Comparison of ENCODE assay signal across 8 cellular contexts in the genomic region with DNA sequence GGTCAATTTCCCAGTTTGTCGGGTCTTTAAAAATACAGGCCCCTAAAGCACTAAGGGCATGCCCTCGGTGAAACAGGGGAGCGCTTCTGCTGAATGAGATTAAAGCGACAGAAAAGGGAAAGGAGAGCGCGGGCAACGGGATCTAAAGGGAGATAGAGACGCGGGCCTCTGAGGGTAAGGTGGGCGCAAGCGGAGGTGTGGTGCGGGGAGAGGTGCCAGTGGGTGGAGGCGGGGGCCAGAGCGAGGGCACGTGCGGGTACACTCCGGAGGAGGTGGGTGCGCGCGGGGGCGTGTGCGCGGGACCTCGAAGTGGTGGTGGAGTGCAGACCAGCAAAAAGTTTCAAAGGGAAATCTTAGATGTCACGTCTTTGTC. TPM values are rescaled to one million over a fixed set of nuclear protein-coding genes. Genes with fewer than 3 reads are reported as not detected.
DNase-seq lines count a peak whose midpoint lies in the region; ATAC-seq and TF ChIP-seq lines count a peak whose summit lies in the region.

No MANE protein-coding gene starts in this region.

- H3K27ac ChIP-seq in AG04450 (ENCODE audit: low read depth, low read length), result no peak overlapping the region
- H3K27ac ChIP-seq in urinary bladder (ENCODE audit: low read depth), result no peak overlapping the region

- no peaks in the 10 kb centered on the region for H3K9me3 ChIP-seq in AG04450 (ENCODE audit: control insufficient read depth, insufficient read depth, low read length)

- CTCF ChIA-PET in AG04450 (lab: Charles Lee), result interaction anchor here (1.0 to 2.4 kb wide), 3 partner anchors 325 to 328 kb away, joined by 3 to 10 read pairs (median 5); a partner anchor contains a TSS
- CTCF ChIA-PET in activated CD4-positive, alpha-beta memory T cell treated with anti-CD3 and anti-CD28 coated beads, Interleukin-2, amount 10 ng/mL, durations not matched to agents 7 days and 5 days (lab: Charles Lee), result interaction anchor here (1.0 to 2.3 kb wide), 2 partner anchors 328 kb away, joined by 6 to 20 read pairs; a partner anchor contains a TSS

- in situ Hi-C loops in GM13977 (cut with MboI; ENCODE audit: low pct_unique_long_range_greater_than_20kb, low sequenced_read_pairs, unreplicated experiment), result loop anchor here (25.0 kb wide), 1 partner anchor 316 kb away; a partner anchor contains a TSS

- no peaks in the 10 kb centered on the region for H3K36me3 ChIP-seq in urinary bladder (ENCODE audit: insufficient read depth)

- POLR2A ChIA-PET in AG04450 (lab: Yijun Ruan, JAX), result interaction anchor here (1.0 kb wide), 1 partner anchor 328 kb away, joined by 5 read pairs; a partner anchor contains a TSS
- POLR2A ChIA-PET in activated CD4-positive, alpha-beta memory T cell treated with anti-CD3 and anti-CD28 coated beads, Interleukin-2, amount 10 ng/mL, durations not matched to agents 7 days and 5 days (lab: Charles Lee), result interaction anchor here (1.9 to 2.4 kb wide), 3 partner anchors 17 to 328 kb away, joined by 11 to 44 read pairs (median 13); a partner anchor contains a TSS

- no peaks in the 10 kb centered on the region for H3K27me3 ChIP-seq in AG04450 (ENCODE audit: control insufficient read depth, insufficient read depth, low read length)

- H3K4me1 Mint-ChIP-seq in activated CD4-positive, alpha-beta memory T cell treated with anti-CD3 and anti-CD28 coated beads, Interleukin-2, amount 10 ng/mL, durations not matched to agents 7 days and 5 days, result peaks cover 32% of the 10 kb centered on the region
- peaks cover 36 to 45% of the 10 kb centered on the region in 2 donors for H3K4me1 Mint-ChIP-seq in natural killer cell treated with Interleukin-12 subunit alpha and Interleukin-12 subunit beta and Interleukin-15 and Interleukin-18, amount 100 ng/mL, for 72 hours (ENCODE audit: low read depth in 2 of 2)

- ATAC-seq in GM19455 (IDR thresholded peaks at IDR 0.05; ENCODE audit: unreplicated experiment) (peak; percentile 29), HG03469 (IDR thresholded peaks at IDR 0.05; ENCODE audit: unreplicated experiment) (peak; percentile 8)
- ATAC-seq in natural killer cell treated with Interleukin-12 subunit alpha and Interleukin-12 subunit beta and Interleukin-15 and Interleukin-18, amount 100 ng/mL, for 72 hours, result peak; percentile 38 to 50

- 1% methylated on average over 25 of the region's 25 CpGs for WGBS in urinary bladder

- peaks cover 16% of the 10 kb centered on the region for H3K36me3 Mint-ChIP-seq in activated CD4-positive, alpha-beta memory T cell treated with anti-CD3 and anti-CD28 coated beads, Interleukin-2, amount 10 ng/mL, durations not matched to agents 7 days and 5 days (ENCODE audit: low read depth)
- peaks cover 15% of the 10 kb centered on the region for H3K36me3 Mint-ChIP-seq in natural killer cell treated with Interleukin-12 subunit alpha and Interleukin-12 subunit beta and Interleukin-15 and Interleukin-18, amount 100 ng/mL, for 72 hours

- H3K4me3 ChIP-seq in AG04450 (ENCODE audit: low read depth, low read length), result peak overlapping the region; percentile 95
- peak overlapping the region; percentile 92 for H3K4me3 ChIP-seq in epithelial cell of esophagus (ENCODE audit: low read length)
- H3K4me3 ChIP-seq in urinary bladder (ENCODE audit: low read depth, low read length), result peak overlapping the region; percentile 93

- H3K9me3 Mint-ChIP-seq in activated CD4-positive, alpha-beta memory T cell treated with anti-CD3 and anti-CD28 coated beads, Interleukin-2, amount 10 ng/mL, durations not matched to agents 7 days and 5 days, result no peaks in the 10 kb centered on the region
- no peaks in the 10 kb centered on the region for H3K9me3 Mint-ChIP-seq in natural killer cell treated with Interleukin-12 subunit alpha and Interleukin-12 subunit beta and Interleukin-15 and Interleukin-18, amount 100 ng/mL, for 72 hours

- no peak for DNase-seq in AG04450 (ENCODE audit: low read depth, low spot score)
- DNase-seq in activated CD4-positive, alpha-beta memory T cell treated with anti-CD3 and anti-CD28 coated beads, Interleukin-2, amount 10 ng/mL, durations not matched to agents 7 days and 5 days, result peak; percentile 35
- DNase-seq in epithelial cell of esophagus (ENCODE audit: low read depth), result no peak
- DNase-seq in natural killer cell treated with Interleukin-12 subunit alpha and Interleukin-12 subunit beta and Interleukin-15 and Interleukin-18, amount 100 ng/mL, for 72 hours (ENCODE audit: low spot score), result peak; percentile 61
- no peak for DNase-seq in GM13977 (ENCODE audit: low spot score)

- H3K4me3 Mint-ChIP-seq in activated CD4-positive, alpha-beta memory T cell treated with anti-CD3 and anti-CD28 coated beads, Interleukin-2, amount 10 ng/mL, durations not matched to agents 7 days and 5 days, result peak overlapping the region; percentile 99
- peak overlapping the region; percentile 95 for H3K4me3 Mint-ChIP-seq in natural killer cell treated with Interleukin-12 subunit alpha and Interleukin-12 subunit beta and Interleukin-15 and Interleukin-18, amount 100 ng/mL, for 72 hours

- no peak for TF ChIP-seq CTCF in AG04450 (IDR thresholded peaks at IDR 0.05; ENCODE audit: low read depth, low read length)
- TF ChIP-seq CTCF in epithelial cell of esophagus (IDR thresholded peaks at IDR 0.05; ENCODE audit: insufficient read depth, low read depth, low read length, missing control alignments), result no peak
- TF ChIP-seq CTCF in GM13977 (IDR thresholded peaks at IDR 0.05; ENCODE audit: extremely low read depth, insufficient read depth, missing control alignments), result no peak

- peaks cover 2% of the 10 kb centered on the region for H3K4me1 ChIP-seq in urinary bladder (ENCODE audit: insufficient read depth)

- H3K27me3 Mint-ChIP-seq in activated CD4-positive, alpha-beta memory T cell treated with anti-CD3 and anti-CD28 coated beads, Interleukin-2, amount 10 ng/mL, durations not matched to agents 7 days and 5 days, result no peaks in the 10 kb centered on the region
- H3K27me3 Mint-ChIP-seq in natural killer cell treated with Interleukin-12 subunit alpha and Interleukin-12 subunit beta and Interleukin-15 and Interleukin-18, amount 100 ng/mL, for 72 hours, result no peaks in the 10 kb centered on the region

- peak overlapping the region; percentile 58 for H3K27ac Mint-ChIP-seq in activated CD4-positive, alpha-beta memory T cell treated with anti-CD3 and anti-CD28 coated beads, Interleukin-2, amount 10 ng/mL, durations not matched to agents 7 days and 5 days
- peak overlapping the region; percentile 97 to 99 for H3K27ac Mint-ChIP-seq in natural killer cell treated with Interleukin-12 subunit alpha and Interleukin-12 subunit beta and Interleukin-15 and Interleukin-18, amount 100 ng/mL, for 72 hours

RNA-seq across cellular contexts. Expression of a gene that starts 0.8 kb away (rescaled TPM):
- 12.4 and 16.2 TPM in 2 replicates for polyA plus RNA-seq in AG04450 (2011; rRNA removed)
- polyA minus RNA-seq in AG04450 (2011; rRNA and poly(A)+ RNA removed), result 47.4 and 59.1 TPM in 2 replicates
- total RNA-seq in activated CD4-positive, alpha-beta memory T cell treated with anti-CD3 and anti-CD28 coated beads, Interleukin-2, amount 10 ng/mL, durations not matched to agents 7 days and 5 days, result 10 to 100 TPM; 25.0 to 25.9 TPM
- 10 to 100 TPM; 39.2 to 44.7 TPM for total RNA-seq in natural killer cell treated with Interleukin-12 subunit alpha and Interleukin-12 subunit beta and Interleukin-15 and Interleukin-18, amount 100 ng/mL, for 72 hours
- total RNA-seq in urinary bladder, result 50.2 TPM
- polyA plus RNA-seq in urinary bladder, result 4.4 TPM

Comparison
In these comparisons a context has a peak if more than half of its experiments do, and no peak if none do; other contexts are left out.
1. DNase-seq: peak in activated CD4-positive, alpha-beta memory T cell treated with anti-CD3 and anti-CD28 coated beads, Interleukin-2, amount 10 ng/mL, durations not matched to agents 7 days and 5 days (single experiment) and natural killer cell treated with Interleukin-12 subunit alpha and Interleukin-12 subunit beta and Interleukin-15 and Interleukin-18, amount 100 ng/mL, for 72 hours (single experiment); none in AG04450 (single experiment), epithelial cell of esophagus (single experiment) and GM13977 (single experiment).
2. Peak in every context shown above with its lines, with median percentiles within 50 percentile points of each other: H3K4me3 ChIP-seq and ATAC-seq.